ENCODE assay signal across 18 cellular contexts in the genomic region with DNA sequence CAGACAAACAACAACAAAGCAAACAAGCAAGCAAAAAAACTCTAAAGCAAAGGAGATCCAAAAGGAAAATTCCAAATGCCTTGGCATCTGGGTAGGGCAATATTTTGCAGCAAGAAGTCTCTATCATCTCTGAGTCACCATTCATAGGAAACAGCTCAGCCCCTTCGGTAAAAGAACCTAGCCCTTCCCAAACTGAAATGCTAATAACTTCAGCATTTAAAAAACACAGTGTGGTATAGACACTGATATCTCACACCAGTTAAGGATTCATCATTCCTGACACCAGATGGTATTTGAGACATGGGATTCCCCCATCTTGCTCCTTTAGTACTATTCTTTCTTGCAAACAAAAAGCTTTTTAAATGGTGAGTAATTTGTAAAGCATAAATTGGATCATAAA.
DNase-seq lines count a peak whose midpoint lies in the region; ATAC-seq, FAIRE-seq and TF ChIP-seq lines count a peak whose summit lies in the region.
"Had no signal": no experiment of that assay in that cellular context is flagged by ENCODE, and none has a peak within 500 bp of the region (broad histone marks: within the 10 kb centered on the region; RNA-seq: fewer than 3 reads in every experiment).

No MANE protein-coding gene starts in this region.

- DNase-seq in AG10803 (ENCODE audit: low read depth) (peak; percentile 20), HCEC 1CT (peak; percentile 48), SJSA1 (ENCODE audit: low read depth in 1 of 2, low spot score in 2 of 2) (no peak), foreskin keratinocyte (peak; percentile 56 to 74), NCI-H1417 (lab: John Stamatoyannopoulos, UW) (no peak), GM12892 (ENCODE audit: insufficient read length) (no peak), GM19239 (ENCODE audit: insufficient read length, low spot score) (no peak)
- DNase-seq: Calu3; CD4-positive, CD25-positive, alpha-beta regulatory T cell; DMS79; GF-D8; H7; NCI-H1092; NCI-H1694; NCI-H446 treated with DMSO at 0.1 percent for 48 hours; Peyer's patch had no signal

- H3K27ac ChIP-seq in SJSA1, result peak overlapping the region; percentile 75
- H3K27ac ChIP-seq in foreskin keratinocyte, result peak overlapping the region; percentile 14
- H3K27ac ChIP-seq: Peyer's patch had no signal

- peak; percentile 84 for ATAC-seq in foreskin keratinocyte
- ATAC-seq in HG03097 (IDR thresholded peaks at IDR 0.05; ENCODE audit: low FRiP score, unreplicated experiment), result no peak

- no peaks in the 10 kb centered on the region for H3K9me3 ChIP-seq in SJSA1 (replicated peaks)
- H3K9me3 ChIP-seq: Peyer's patch had no signal

- FAIRE-seq in GM12892 (lab: Jason Lieb, UNC) (no peak), GM19239 (lab: Jason Lieb, UNC) (no peak)
- FAIRE-seq: A204.1 had no signal

- H3K27me3 ChIP-seq in SJSA1 (replicated peaks), result no peaks in the 10 kb centered on the region
- H3K27me3 ChIP-seq in foreskin keratinocyte, result no peaks in the 10 kb centered on the region
- H3K27me3 ChIP-seq: Peyer's patch had no signal

- TF ChIP-seq POLR2A in GM12892 (IDR thresholded peaks at IDR 0.05; ENCODE audit: low read depth, low read length), result no peak

- no peaks in the 10 kb centered on the region for H3K36me3 ChIP-seq in SJSA1
- H3K36me3 ChIP-seq: Peyer's patch had no signal

- peaks cover 41% of the 10 kb centered on the region for H3K4me1 ChIP-seq in SJSA1 (replicated peaks)
- peaks cover 20% of the 10 kb centered on the region for H3K4me1 ChIP-seq in foreskin keratinocyte
- H3K4me1 ChIP-seq: Peyer's patch had no signal

- H3K4me3 ChIP-seq in AG10803 (ENCODE audit: low read length) (no peak overlapping the region), SJSA1 (no peak overlapping the region)
- H3K4me3 ChIP-seq: Peyer's patch had no signal

- TF ChIP-seq CTCF in AG10803 (conservative IDR thresholded peaks at IDR 0.05; ENCODE audit: low read length) (0 out of 2 replicates have a peak, but pooled peaks have one; percentile 10), foreskin keratinocyte (conservative IDR thresholded peaks at IDR 0.05) (peak; percentile 26)

Comparison
In these comparisons a context has a peak if more than half of its experiments do, and no peak if none do; other contexts are left out.
1. DNase-seq: peak in AG10803 (single experiment), HCEC 1CT (single experiment) and foreskin keratinocyte (2 of 2); none in SJSA1 (0 of 2), NCI-H1417 (0 of 3), GM12892 (single experiment) and GM19239 (single experiment).